ENCODE assay signal across 13 cellular contexts in genomic region chr20:42018979-42019378, GRCh38.
DNase-seq lines count a peak whose midpoint lies in the region; ATAC-seq and TF ChIP-seq lines count a peak whose summit lies in the region.
"Had no signal": no experiment of that assay in that cellular context is flagged by ENCODE, and none has a peak within 500 bp of the region (broad histone marks: within the 10 kb centered on the region; RNA-seq: fewer than 3 reads in every experiment).

No MANE protein-coding gene starts in this region.

- H3K9ac ChIP-seq in NT2/D1 (ENCODE audit: insufficient read length, low read depth): no peak overlapping the region

- no peak overlapping the region for H3K4me3 Mint-ChIP-seq in glutamatergic neuron (ENCODE audit: unreplicated experiment)
- H3K4me3 Mint-ChIP-seq: activated CD4-positive, alpha-beta memory T cell treated with anti-CD3 and anti-CD28 coated beads, Interleukin-2, amount 10 ng/mL, durations not matched to agents 7 days and 5 days had no signal

- DNase-seq in COLO668 (lab: John Stamatoyannopoulos, UW; ENCODE audit: unreplicated experiment) (peak; percentile 14), GM12865 (ENCODE audit: low read depth) (peak; percentile 12), NT2/D1 (ENCODE audit: low read depth, low spot score) (peak; percentile 18), glutamatergic neuron (no peak), SHP77 treated with DMSO at 0.1 percent for 48 hours (lab: John Stamatoyannopoulos, UW) (no peak)
- DNase-seq in activated CD4-positive, alpha-beta T cell treated with anti-CD3 and anti-CD28 coated beads, Interleukin-2, amount 50 U/mL, for 48 hours: no peak
- DNase-seq: activated CD4-positive, alpha-beta memory T cell treated with anti-CD3 and anti-CD28 coated beads, Interleukin-2, amount 10 ng/mL, durations not matched to agents 7 days and 5 days; NCI-H1417 treated with DMSO at 0.1 percent for 48 hours; tibial artery had no signal

- H3K4me1 ChIP-seq in NT2/D1 (ENCODE audit: insufficient read depth, insufficient read length): no peaks in the 10 kb centered on the region
- H3K4me1 ChIP-seq: tibial artery had no signal

- no peaks in the 10 kb centered on the region for H3K9me3 ChIP-seq in NT2/D1 (ENCODE audit: insufficient read depth, low read length)
- H3K9me3 ChIP-seq: neutrophil, tibial artery had no signal

- no peak for ATAC-seq in HG02642 (IDR thresholded peaks at IDR 0.05; ENCODE audit: poor library complexity, unreplicated experiment)
- no peak for ATAC-seq in HG02623 (IDR thresholded peaks at IDR 0.05; ENCODE audit: unreplicated experiment)

- peaks cover 3% of the 10 kb centered on the region for H3K27me3 Mint-ChIP-seq in glutamatergic neuron (ENCODE audit: unreplicated experiment)
- H3K27me3 Mint-ChIP-seq: activated CD4-positive, alpha-beta memory T cell treated with anti-CD3 and anti-CD28 coated beads, Interleukin-2, amount 10 ng/mL, durations not matched to agents 7 days and 5 days had no signal

- no peaks in the 10 kb centered on the region for H3K4me1 Mint-ChIP-seq in glutamatergic neuron (ENCODE audit: low read depth, unreplicated experiment)
- H3K4me1 Mint-ChIP-seq: activated CD4-positive, alpha-beta memory T cell treated with anti-CD3 and anti-CD28 coated beads, Interleukin-2, amount 10 ng/mL, durations not matched to agents 7 days and 5 days had no signal

- TF ChIP-seq CTCF in GM12865 (IDR thresholded peaks at IDR 0.05; ENCODE audit: insufficient read depth, low read depth, low read length, missing control alignments) (peak; percentile 33), glutamatergic neuron (IDR thresholded peaks at IDR 0.05; ENCODE audit: partially characterized antibody, unreplicated experiment) (peak; percentile 8)

- no peaks in the 10 kb centered on the region for H3K9me3 Mint-ChIP-seq in glutamatergic neuron (ENCODE audit: unreplicated experiment)

- H3K36me3 Mint-ChIP-seq in glutamatergic neuron (ENCODE audit: unreplicated experiment): no peaks in the 10 kb centered on the region

- H3K36me3 ChIP-seq in NT2/D1 (ENCODE audit: insufficient read depth, insufficient read length, low read length): no peaks in the 10 kb centered on the region
- H3K36me3 ChIP-seq: neutrophil, tibial artery had no signal

- H3K27me3 ChIP-seq in NT2/D1 (ENCODE audit: insufficient read depth, insufficient read length): no peaks in the 10 kb centered on the region
- H3K27me3 ChIP-seq: neutrophil, tibial artery had no signal

- H3K4me3 ChIP-seq in GM12865 (ENCODE audit: low read depth, low read length) (no peak overlapping the region), NT2/D1 (ENCODE audit: insufficient read length, low read depth) (no peak overlapping the region)
- H3K4me3 ChIP-seq: lung, tibial artery had no signal

- no peak overlapping the region for H3K27ac Mint-ChIP-seq in glutamatergic neuron (ENCODE audit: unreplicated experiment)
- H3K27ac Mint-ChIP-seq: activated CD4-positive, alpha-beta memory T cell treated with anti-CD3 and anti-CD28 coated beads, Interleukin-2, amount 10 ng/mL, durations not matched to agents 7 days and 5 days had no signal

Comparison
In these comparisons a context has a peak if more than half of its experiments do, and no peak if none do; other contexts are left out.
1. DNase-seq: peak in COLO668 (single experiment), GM12865 (single experiment) and NT2/D1 (single experiment); none in glutamatergic neuron (single experiment), SHP77 treated with DMSO at 0.1 percent for 48 hours (single experiment) and activated CD4-positive, alpha-beta T cell treated with anti-CD3 and anti-CD28 coated beads, Interleukin-2, amount 50 U/mL, for 48 hours (0 of 2).